ENCODE assay signal across 8 cellular contexts in the genomic region with DNA sequence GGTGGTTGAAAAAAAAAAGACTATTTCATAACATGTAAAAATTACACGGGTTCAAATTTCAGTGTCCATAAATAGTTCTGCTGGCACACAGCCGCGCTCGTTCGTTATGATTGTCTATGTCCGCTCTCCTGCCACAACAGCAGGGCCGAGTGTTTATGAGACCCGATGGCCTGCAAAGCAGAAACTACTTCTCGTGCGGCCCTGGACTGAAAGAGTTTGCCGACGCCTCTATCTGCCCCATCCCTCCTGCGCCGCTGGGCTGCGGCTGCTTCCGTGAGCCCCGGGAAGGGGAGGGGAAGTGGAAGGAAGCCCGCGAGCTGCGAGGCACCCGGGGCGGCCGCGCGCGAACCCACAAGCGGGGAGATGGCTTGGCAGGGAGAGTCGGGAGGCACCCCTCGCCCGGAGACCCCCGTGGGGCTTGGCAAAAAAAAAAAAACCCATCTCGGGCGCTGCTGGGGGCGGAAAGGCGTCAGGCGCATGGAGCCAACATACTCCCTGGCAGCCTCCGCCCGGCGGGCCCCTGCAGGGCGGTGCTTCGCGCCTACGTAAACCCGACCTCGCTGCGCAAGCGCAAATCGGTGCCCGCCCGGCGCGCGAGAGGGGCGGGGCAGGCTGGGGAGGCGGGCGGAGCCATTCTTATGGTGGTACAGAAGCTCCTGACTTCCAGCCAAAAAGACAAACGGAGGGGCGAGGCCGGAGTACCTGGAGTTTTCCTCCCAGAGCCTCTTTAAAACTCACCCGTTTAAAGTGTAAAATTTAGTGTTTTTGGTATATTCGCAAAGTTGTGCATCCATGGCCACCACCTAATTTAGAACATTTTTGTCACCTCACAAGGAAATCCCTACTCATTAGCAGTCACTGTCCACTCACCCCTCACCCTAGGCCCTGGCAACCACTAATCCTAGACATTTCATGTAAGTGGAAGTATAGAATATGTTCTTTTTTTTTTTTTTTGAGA. TPM values are rescaled to one million over a fixed set of nuclear protein-coding genes. Genes with fewer than 3 reads are reported as not detected.
A peak's percentile ranks its signal among the peaks of the same experiment; 100 is the strongest.
DNase-seq lines count a peak whose midpoint lies in the region; ATAC-seq and TF ChIP-seq lines count a peak whose summit lies in the region.

No MANE protein-coding gene starts in this region.

- H3K27me3 Mint-ChIP-seq in neural crest cell (ENCODE audit: low read depth) = no peaks in the 10 kb centered on the region

- 0% methylated on average over 39 to 61 of the region's 61 CpGs for WGBS in stomach, 5 donors

- H3K27ac ChIP-seq in RWPE2 (ENCODE audit: poor library complexity, severe bottlenecking) = peak overlapping the region; percentile 73
- H3K27ac ChIP-seq in stomach = peak overlapping the region; percentile 95 to 99 (median 98)

- H3K9me3 ChIP-seq in RWPE2 (ENCODE audit: severe bottlenecking) (no peaks in the 10 kb centered on the region), stomach (no peaks in the 10 kb centered on the region)

- no peaks in the 10 kb centered on the region for H3K36me3 Mint-ChIP-seq in neural crest cell (ENCODE audit: low read depth)

- H3K27ac Mint-ChIP-seq in neural crest cell (ENCODE audit: unreplicated experiment) = peak overlapping the region; percentile 91

- H3K4me1 Mint-ChIP-seq in neural crest cell = peaks cover 26% of the 10 kb centered on the region

- peak in 2 of 4 donors; percentile 94 to 98 for TF ChIP-seq POLR2A in stomach (IDR thresholded peaks at IDR 0.05)

- no peaks in the 10 kb centered on the region for H3K27me3 ChIP-seq in RWPE2 (ENCODE audit: insufficient read depth, poor library complexity, severe bottlenecking)
- no peaks in the 10 kb centered on the region for H3K27me3 ChIP-seq in stomach

- peak; percentile 90 for ATAC-seq in RWPE2 (ENCODE audit: low read depth)

- intact Hi-C loops in stomach (cut with DNase I; ENCODE audit: low total_unique reads) = no loop called here

- TF ChIP-seq CTCF in LNCaP clone FGC (IDR thresholded peaks at IDR 0.05; ENCODE audit: control insufficient read depth, extremely low read depth, insufficient read depth) (0 out of 2 replicates have a peak, but pooled peaks have one; percentile 1), RWPE2 (IDR thresholded peaks at IDR 0.05; ENCODE audit: poor library complexity, severe bottlenecking) (no peak), neural crest cell (conservative IDR thresholded peaks at IDR 0.05) (peak; percentile 21), stomach (IDR thresholded peaks at IDR 0.05) (peak in 1 of 7 experiments; percentile 24)

- no peaks in the 10 kb centered on the region for H3K4me1 ChIP-seq in RWPE2 (ENCODE audit: insufficient read depth, poor library complexity, severe bottlenecking)
- peaks cover 21 to 47% (median 44%) of the 10 kb centered on the region in 4 donors for H3K4me1 ChIP-seq in stomach

- H3K4me3 Mint-ChIP-seq in neural crest cell = peak overlapping the region; percentile 88

- H3K4me3 ChIP-seq in LNCaP clone FGC (ENCODE audit: low read depth, low read length) = peak overlapping the region; percentile 69
- H3K4me3 ChIP-seq in RWPE2 (ENCODE audit: severe bottlenecking) = peak overlapping the region; percentile 69
- H3K4me3 ChIP-seq in stomach = peak overlapping the region; percentile 50 to 65 (median 56)

- H3K9me3 Mint-ChIP-seq in neural crest cell = no peaks in the 10 kb centered on the region

- TF ChIP-seq EP300 in stomach (IDR thresholded peaks at IDR 0.05) = no peak

- DNase-seq in EL (peak; percentile 88), GOT3 (lab: John Stamatoyannopoulos, UW) (peak; percentile 82), LNCaP clone FGC (ENCODE audit: low read depth) (peak; percentile 53), RWPE2 (ENCODE audit: low spot score) (peak; percentile 84), fibroblast of the conjunctiva (ENCODE audit: low read depth) (peak; percentile 88), neural crest cell (ENCODE audit: low read depth, low spot score) (peak; percentile 88), stomach (peak; percentile 93)
- peak; percentile 90 for DNase-seq in activated effector memory CD4-positive, alpha-beta T cell treated with Interleukin-2 at 50 U/mL for 16 hours

- H3K36me3 ChIP-seq in RWPE2 (ENCODE audit: low read depth) (no peaks in the 10 kb centered on the region), stomach (peaks cover 0 to 19% (median 11%) of the 10 kb centered on the region in 4 donors)

RNA-seq across cellular contexts. Expression of a gene that starts 8.3 kb away (rescaled TPM):
- total RNA-seq in neural crest cell (16.8 and 18.1 TPM in 2 replicates), stomach (10 to 100 TPM; 14.9 to 89.9 (median 62.2) TPM)
- polyA plus RNA-seq in stomach = 10 to 100 TPM; 17.4 to 86.8 (median 44.1) TPM

RNA-seq across cellular contexts. Expression of a gene that starts 55.7 kb away (rescaled TPM):
- total RNA-seq in neural crest cell (78.4 and 79.2 TPM in 2 replicates), stomach (10 to 100 TPM; 28.1 to 48.2 (median 39.4) TPM)
- 10 to 100 TPM; 11.0 to 39.2 (median 19.1) TPM for polyA plus RNA-seq in stomach

Comparison
In these comparisons a context has a peak if more than half of its experiments do, and no peak if none do; other contexts are left out.
1. Peak in every context shown above with its lines: DNase-seq, ATAC-seq, H3K4me3 ChIP-seq and H3K27ac ChIP-seq.